ENCODE assay signal across 27 cellular contexts in genomic region chr20:15188415-15188814, GRCh38.
"Had no signal": no experiment of that assay in that cellular context is flagged by ENCODE, and none has a peak within 500 bp of the region (broad histone marks: within the 10 kb centered on the region; RNA-seq: fewer than 3 reads in every experiment).

No MANE protein-coding gene starts in this region.

- FAIRE-seq: colon had no signal

- H3K36me3 ChIP-seq: esophagus muscularis mucosa, heart right ventricle, left lung, prostate gland, right atrium auricular region, spleen, tibial artery had no signal

- H3K4me1 ChIP-seq: esophagus muscularis mucosa, foreskin keratinocyte, heart right ventricle, left lung, prostate gland, right atrium auricular region, spleen, testis had no signal

- H3K36me3 Mint-ChIP-seq: naive thymus-derived CD8-positive, alpha-beta T cell; stimulated activated memory B cell treated with anti-CD40 and anti-IgM and Interleukin-4, amounts not matched to agents 10 μg/mL and 1 μg/mL and 100 μg/mL, for 72 hours; type B pancreatic cell had no signal

- H3K27ac Mint-ChIP-seq: endodermal cell; naive thymus-derived CD8-positive, alpha-beta T cell; nephron progenitor cell; stimulated activated memory B cell treated with anti-CD40 and anti-IgM and Interleukin-4, amounts not matched to agents 10 μg/mL and 1 μg/mL and 100 μg/mL, for 72 hours; type B pancreatic cell had no signal

- H3K4me1 Mint-ChIP-seq: endodermal cell; naive thymus-derived CD8-positive, alpha-beta T cell; stimulated activated memory B cell treated with anti-CD40 and anti-IgM and Interleukin-4, amounts not matched to agents 10 μg/mL and 1 μg/mL and 100 μg/mL, for 72 hours had no signal

- H3K4me3 Mint-ChIP-seq: endodermal cell; naive thymus-derived CD8-positive, alpha-beta T cell; nephron progenitor cell; stimulated activated memory B cell treated with anti-CD40 and anti-IgM and Interleukin-4, amounts not matched to agents 10 μg/mL and 1 μg/mL and 100 μg/mL, for 72 hours; type B pancreatic cell had no signal

- H3K9me3 ChIP-seq: esophagus muscularis mucosa, heart right ventricle, left lung, prostate gland, right atrium auricular region, spleen, testis, tibial artery had no signal

- H3K9me3 Mint-ChIP-seq: endodermal cell; nephron progenitor cell; stimulated activated memory B cell treated with anti-CD40 and anti-IgM and Interleukin-4, amounts not matched to agents 10 μg/mL and 1 μg/mL and 100 μg/mL, for 72 hours; type B pancreatic cell had no signal

- H3K27me3 ChIP-seq: dorsolateral prefrontal cortex, esophagus muscularis mucosa, foreskin keratinocyte, heart right ventricle, left lung, right atrium auricular region, spleen, testis, tibial artery had no signal

- DNase-seq: dorsolateral prefrontal cortex; effector CD4-positive, alpha-beta T cell; endodermal cell; glutamatergic neuron; heart right ventricle; hippocampal formation; left cardiac atrium; left lung; mesendoderm; naive thymus-derived CD8-positive, alpha-beta T cell; nephron progenitor cell; nucleus accumbens; spleen; stimulated activated CD4-positive, alpha-beta T cell treated with anti-CD3 and anti-CD28 coated beads, Interleukin-1b, Interleukin-23, amount 100 ng/mL, for 48 hours; stimulated activated CD4-positive, alpha-beta T cell treated with anti-CD3 and anti-CD28 coated beads, Interleukin-4, amount 100 ng/mL, for 1 hour; stimulated activated naive CD8-positive, alpha-beta T cell treated with anti-CD3 and anti-CD28 coated beads, Interleukin-15, Interleukin-2, amounts not matched to agents 100 U/mL and 50 U/mL, for 24 hours; substantia nigra; testis; tibial artery had no signal

- ATAC-seq: foreskin keratinocyte; heart right ventricle; left cardiac atrium; left lung; naive thymus-derived CD8-positive, alpha-beta T cell; stimulated activated memory B cell treated with anti-CD40 and anti-IgM and Interleukin-4, amounts not matched to agents 10 μg/mL and 1 μg/mL and 100 μg/mL, for 72 hours; stimulated activated naive CD8-positive, alpha-beta T cell treated with anti-CD3 and anti-CD28 coated beads, Interleukin-15, Interleukin-2, amounts not matched to agents 100 U/mL and 50 U/mL, for 24 hours had no signal

- H3K4me3 ChIP-seq: dorsolateral prefrontal cortex, esophagus muscularis mucosa, heart right ventricle, left lung, prostate gland, right atrium auricular region, skin epidermis, spleen, testis, tibial artery had no signal

- H3K27ac ChIP-seq: dorsolateral prefrontal cortex, esophagus muscularis mucosa, foreskin keratinocyte, heart right ventricle, left lung, prostate gland, right atrium auricular region, skin epidermis, spleen, testis, tibial artery had no signal
